ENCODE assay signal across 23 cellular contexts in the genomic region with DNA sequence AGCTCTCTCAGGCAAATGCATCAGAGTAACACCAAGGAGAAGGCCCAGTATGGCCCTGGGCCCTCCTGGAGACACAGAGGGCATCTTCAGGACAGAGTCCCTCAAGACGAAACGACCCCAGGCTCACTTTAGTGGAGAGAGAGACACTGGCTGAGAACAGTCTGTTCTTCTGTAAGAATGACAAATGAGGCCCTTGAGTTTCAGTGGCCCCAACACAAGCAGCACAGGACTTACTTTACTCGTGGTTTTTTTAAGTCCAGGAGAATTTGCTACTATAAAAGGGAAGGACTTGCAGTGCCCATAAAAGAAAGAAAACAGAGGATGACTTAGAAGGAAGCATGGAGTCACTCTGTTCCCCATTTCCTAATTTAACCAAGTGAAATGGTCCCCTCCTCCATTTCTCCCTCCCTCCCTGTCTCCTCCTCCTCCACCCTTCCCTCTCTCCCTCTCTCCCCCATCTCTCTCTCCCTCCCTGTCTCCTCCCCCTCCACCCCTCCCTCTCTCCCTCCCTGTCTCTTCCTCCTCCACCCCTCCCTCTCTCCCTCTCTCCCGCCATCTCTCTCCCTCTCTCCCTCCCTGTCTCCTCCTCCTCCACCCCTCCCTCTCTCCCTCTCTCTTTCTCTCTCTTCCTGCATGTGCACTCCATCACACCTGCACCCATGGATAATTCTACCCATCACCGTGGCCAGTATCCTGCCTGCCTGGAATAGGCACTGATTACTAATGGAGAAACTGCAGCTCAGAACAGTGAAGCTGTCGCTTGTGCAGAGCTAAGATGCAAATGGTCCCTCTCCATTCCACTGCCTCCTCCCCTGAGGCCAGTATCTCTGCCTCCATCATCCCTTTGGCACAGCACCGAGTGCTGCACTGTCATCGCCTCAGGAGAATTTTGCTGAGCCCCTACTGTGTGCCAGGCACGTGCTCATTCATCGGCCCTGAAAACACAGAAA. TPM values are rescaled to one million over a fixed set of nuclear protein-coding genes. Genes with fewer than 3 reads are reported as not detected.
DNase-seq lines count a peak whose midpoint lies in the region; ATAC-seq and TF ChIP-seq lines count a peak whose summit lies in the region.
"Had no signal": no experiment of that assay in that cellular context is flagged by ENCODE, and none has a peak within 500 bp of the region (broad histone marks: within the 10 kb centered on the region; RNA-seq: fewer than 3 reads in every experiment).

No MANE protein-coding gene starts in this region.

- POLR2A ChIA-PET in SK-N-SH (lab: Yijun Ruan, JAX), result no interaction called here

- no peaks in the 10 kb centered on the region for H3F3A ChIP-seq in SK-N-SH (replicated peaks; ENCODE audit: insufficient read depth)

- H3K36me3 ChIP-seq in SK-N-SH (replicated peaks in 1 of 2; ENCODE audit: control insufficient read depth in 1 of 2, insufficient read depth in 2 of 2, low read length in 1 of 2) (no peaks in the 10 kb centered on the region), MG63 (no peaks in the 10 kb centered on the region)
- H3K36me3 ChIP-seq: left ventricle myocardium inferior, right lobe of liver, tibial artery had no signal

- no peaks in the 10 kb centered on the region for H3K36me3 Mint-ChIP-seq in central memory CD8-positive, alpha-beta T cell (ENCODE audit: insufficient read depth)
- H3K36me3 Mint-ChIP-seq: CD14-positive monocyte had no signal

- H3K9me3 ChIP-seq in SK-N-SH (no peaks in the 10 kb centered on the region), MG63 (peaks cover 7% of the 10 kb centered on the region)
- H3K9me3 ChIP-seq: right lobe of liver had no signal

- H3K27ac Mint-ChIP-seq in central memory CD8-positive, alpha-beta T cell (ENCODE audit: low read depth), result peak overlapping the region; percentile 60
- H3K27ac Mint-ChIP-seq: dendritic cell treated with granulocyte-macrophage colony-stimulating factor and Interleukin-4, amounts not matched to agents 40 ng/mL and 50 ng/mL, for 4 days; stimulated activated naive B cell treated with anti-CD40 and anti-IgM and Interleukin-4, amounts not matched to agents 10 μg/mL and 1 μg/mL and 100 μg/mL, for 72 hours had no signal

- no peaks in the 10 kb centered on the region for H3K79me2 ChIP-seq in SK-N-SH (ENCODE audit: insufficient read depth)

- TF ChIP-seq CTCF in SK-N-SH (IDR thresholded peaks at IDR 0.05), result no peak

- no peak overlapping the region for H3K4me3 Mint-ChIP-seq in central memory CD8-positive, alpha-beta T cell
- H3K4me3 Mint-ChIP-seq: CD14-positive monocyte; dendritic cell treated with granulocyte-macrophage colony-stimulating factor and Interleukin-4, amounts not matched to agents 40 ng/mL and 50 ng/mL, for 4 days; stimulated activated naive B cell treated with anti-CD40 and anti-IgM and Interleukin-4, amounts not matched to agents 10 μg/mL and 1 μg/mL and 100 μg/mL, for 72 hours had no signal

- no peak overlapping the region for H3K4me3 ChIP-seq in SK-N-SH (ENCODE audit: low read depth in 2 of 2, low read length in 1 of 2)
- H3K4me3 ChIP-seq in MG63, result no peak overlapping the region
- H3K4me3 ChIP-seq: left ventricle myocardium inferior, right lobe of liver, tibial artery had no signal

- peaks cover 8% of the 10 kb centered on the region for H3K4me1 Mint-ChIP-seq in central memory CD8-positive, alpha-beta T cell
- H3K4me1 Mint-ChIP-seq: CD14-positive monocyte had no signal

- H3K27ac ChIP-seq in SK-N-SH (ENCODE audit: low read depth in 2 of 2, low read length in 1 of 2), result no peak overlapping the region
- H3K27ac ChIP-seq: left ventricle myocardium inferior, right lobe of liver, tibial artery had no signal

- no peak for DNase-seq in SK-N-SH
- peak in 1 of 2 donors; percentile 2 for DNase-seq in central memory CD8-positive, alpha-beta T cell (ENCODE audit: low spot score in 2 of 2)
- DNase-seq in mucosa of gallbladder (ENCODE audit: low spot score), result peak; percentile 2
- DNase-seq in ureter (ENCODE audit: low spot score), result peak; percentile 39
- DNase-seq in SIG-M5 (lab: John Stamatoyannopoulos, UW), result no peak
- DNase-seq in dedifferentiated amniotic fluid mesenchymal stem cell (ENCODE audit: extremely low spot score), result no peak
- no peak for DNase-seq in MG63
- DNase-seq: left ventricle myocardium inferior; NCI-H1436; NCI-H2171 treated with DMSO at 0.1 percent for 48 hours; occipital lobe; stimulated activated naive B cell treated with anti-CD40 and anti-IgM and Interleukin-4, amounts not matched to agents 10 μg/mL and 1 μg/mL and 100 μg/mL, for 72 hours; T-helper 9 cell had no signal

- CTCF ChIA-PET in SK-N-SH (lab: Yijun Ruan, JAX), result interaction anchor here (0.6 to 2.8 kb wide), 40 partner anchors 8 to 456 kb away, joined by 3 to 20 read pairs (median 4); no protein-coding TSS in a partner anchor

- no peak for TF ChIP-seq EP300 in SK-N-SH (IDR thresholded peaks at IDR 0.05; ENCODE audit: borderline replicate concordance in 1 of 2, low read depth in 1 of 2, low read length in 1 of 2)

- H4K20me1 ChIP-seq in SK-N-SH (ENCODE audit: insufficient read depth), result no peaks in the 10 kb centered on the region

- WGBS in SK-N-SH (ENCODE audit: low lambda C conversion rate), result 41% methylated on average over 10 of the region's 10 CpGs

- no peak overlapping the region for H3K4me2 ChIP-seq in SK-N-SH

- no peak overlapping the region for H3K9ac ChIP-seq in SK-N-SH

- peaks cover 6% of the 10 kb centered on the region for H3K9me3 Mint-ChIP-seq in central memory CD8-positive, alpha-beta T cell

- peaks cover 83% of the 10 kb centered on the region for H3K27me3 Mint-ChIP-seq in central memory CD8-positive, alpha-beta T cell

- no peaks in the 10 kb centered on the region for H3K9me2 ChIP-seq in SK-N-SH

- TF ChIP-seq RAD21 in SK-N-SH (IDR thresholded peaks at IDR 0.05; ENCODE audit: low read length), result no peak

- H3K4me1 ChIP-seq in SK-N-SH (ENCODE audit: control insufficient read depth in 1 of 2, insufficient read depth in 2 of 2, low read depth in 1 of 2, low read length in 1 of 2), result no peaks in the 10 kb centered on the region; a peak in 1 of 4 replicates
- H3K4me1 ChIP-seq: left ventricle myocardium inferior, right lobe of liver, tibial artery had no signal

- no peak for ATAC-seq in SK-N-SH treated with all-trans-retinoic acid at 6 μM for 48 hours
- no peak for ATAC-seq in central memory CD8-positive, alpha-beta T cell (replicated peaks; ENCODE audit: extremely low read depth, poor library complexity, severe bottlenecking)
- ATAC-seq: activated CD4-positive, CD25-positive, alpha-beta regulatory T cell treated with anti-CD3 and anti-CD28 coated beads, Interleukin-2, amount 50 U/mL, for 24 hours; stimulated activated naive B cell treated with anti-CD40 and anti-IgM and Interleukin-4, amounts not matched to agents 10 μg/mL and 1 μg/mL and 100 μg/mL, for 72 hours had no signal

- no peak overlapping the region for H2AFZ ChIP-seq in SK-N-SH (ENCODE audit: low read depth)

- peaks cover 14% of the 10 kb centered on the region; the same call in 1 of the 2 replicates for H3K27me3 ChIP-seq in SK-N-SH (ENCODE audit: insufficient read depth)
- peaks cover 63% of the 10 kb centered on the region for H3K27me3 ChIP-seq in MG63
- H3K27me3 ChIP-seq: right lobe of liver had no signal

TF ChIP-seq in SK-N-SH, 30 proteins besides CTCF, POLR2A, EP300 and RAD21:
- 0 out of 2 replicates have a peak, but pooled peaks have one; percentile 34 for TF ChIP-seq FOXJ3 (CRISPR knock-in tag; IDR thresholded peaks at IDR 0.05)
- no peak for TF ChIP-seq RCOR1 (IDR thresholded peaks at IDR 0.05; ENCODE audit: low read length)
TF ChIP-seq in SK-N-SH: peak in this region for 1.

TF ChIP-seq in SK-N-SH treated with all-trans-retinoic acid at 6 μM for 48 hours, 23 proteins besides CTCF, POLR2A, EP300 and RAD21:
- no peak for TF ChIP-seq ZFP30 (CRISPR knock-in tag; IDR thresholded peaks at IDR 0.05)
- TF ChIP-seq, protein P1, sequence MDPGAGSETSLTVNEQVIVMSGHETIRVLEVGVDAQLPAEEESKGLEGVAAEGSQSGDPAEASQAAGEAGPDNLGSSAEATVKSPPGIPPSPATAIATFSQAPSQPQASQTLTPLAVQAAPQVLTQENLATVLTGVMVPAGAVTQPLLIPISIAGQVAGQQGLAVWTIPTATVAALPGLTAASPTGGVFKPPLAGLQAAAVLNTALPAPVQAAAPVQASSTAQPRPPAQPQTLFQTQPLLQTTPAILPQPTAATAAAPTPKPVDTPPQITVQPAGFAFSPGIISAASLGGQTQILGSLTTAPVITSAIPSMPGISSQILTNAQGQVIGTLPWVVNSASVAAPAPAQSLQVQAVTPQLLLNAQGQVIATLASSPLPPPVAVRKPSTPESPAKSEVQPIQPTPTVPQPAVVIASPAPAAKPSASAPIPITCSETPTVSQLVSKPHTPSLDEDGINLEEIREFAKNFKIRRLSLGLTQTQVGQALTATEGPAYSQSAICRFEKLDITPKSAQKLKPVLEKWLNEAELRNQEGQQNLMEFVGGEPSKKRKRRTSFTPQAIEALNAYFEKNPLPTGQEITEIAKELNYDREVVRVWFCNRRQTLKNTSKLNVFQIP (CRISPR knock-in tag; IDR thresholded peaks at IDR 0.05; ENCODE audit: borderline replicate concordance, low read depth), result no peak
- no peak for TF ChIP-seq PPARA (CRISPR knock-in tag; IDR thresholded peaks at IDR 0.05; ENCODE audit: borderline replicate concordance)
- TF ChIP-seq OSR1 (CRISPR knock-in tag; IDR thresholded peaks at IDR 0.05), result no peak
- no peak for TF ChIP-seq ESRRG (CRISPR knock-in tag; IDR thresholded peaks at IDR 0.05)
- TF ChIP-seq ZNF70 (CRISPR knock-in tag; IDR thresholded peaks at IDR 0.05), result no peak
TF ChIP-seq in SK-N-SH treated with all-trans-retinoic acid at 6 μM for 48 hours: peak in this region for 0.

RNA-seq across cellular contexts. Expression of a gene that starts 47.3 kb away (rescaled TPM):
- polyA plus RNA-seq in SK-N-SH (2012; rRNA removed), result not detected in 2 replicates
- polyA plus RNA-seq in SK-N-SH (2012; cell fraction: cytosol; rRNA removed), result 0.04 TPM in 1 of 2 replicates, not detected in the other
- polyA plus RNA-seq in SK-N-SH (2012; cell fraction: nucleus; rRNA removed), result 0.04 and 0.12 TPM in 2 replicates
- 0.23 TPM for total RNA-seq in mucosa of gallbladder
- 2.4 TPM for total RNA-seq in ureter
- total RNA-seq in MG63 (2014; rRNA removed; shearing (Covaris generic); ENCODE audit: low replicate concordance), result not detected in 2 replicates
- total RNA-seq: A673, IMR-90, left ventricle myocardium inferior, M059J, right lobe of liver, SK-MEL-5 had no signal
- polyA plus RNA-seq: CD14-positive monocyte had no signal

Comparison
In these comparisons a context has a peak if more than half of its experiments do, and no peak if none do; other contexts are left out.
1. DNase-seq: peak in mucosa of gallbladder (single experiment) and ureter (single experiment); none in SK-N-SH (single experiment), SIG-M5 (single experiment), dedifferentiated amniotic fluid mesenchymal stem cell (single experiment) and MG63 (single experiment).